Comparison of ENCODE assay signal across 8 cellular contexts in genomic region chr22:36374603-36375024, GRCh38. TPM values are rescaled to one million over a fixed set of nuclear protein-coding genes. Genes with fewer than 3 reads are reported as not detected.
DNase-seq lines count a peak whose midpoint lies in the region; ATAC-seq and TF ChIP-seq lines count a peak whose summit lies in the region.

No MANE protein-coding gene starts in this region.

- peaks cover 97% of the 10 kb centered on the region for H3K4me1 Mint-ChIP-seq in activated CD4-positive, alpha-beta memory T cell treated with anti-CD3 and anti-CD28 coated beads, Interleukin-2, amount 10 ng/mL, durations not matched to agents 7 days and 5 days

- H3K9me3 ChIP-seq in HUES48 (ENCODE audit: control insufficient read depth, insufficient read depth, low read length) = no peaks in the 10 kb centered on the region

- H3K27me3 Mint-ChIP-seq in activated CD4-positive, alpha-beta memory T cell treated with anti-CD3 and anti-CD28 coated beads, Interleukin-2, amount 10 ng/mL, durations not matched to agents 7 days and 5 days = no peaks in the 10 kb centered on the region

- H3K27ac Mint-ChIP-seq in activated CD4-positive, alpha-beta memory T cell treated with anti-CD3 and anti-CD28 coated beads, Interleukin-2, amount 10 ng/mL, durations not matched to agents 7 days and 5 days = peak overlapping the region; percentile 84

- ATAC-seq in GM18505 (IDR thresholded peaks at IDR 0.05; ENCODE audit: unreplicated experiment) (no peak), GM19395 (IDR thresholded peaks at IDR 0.05; ENCODE audit: unreplicated experiment) (no peak)

- POLR2A ChIA-PET in activated CD4-positive, alpha-beta memory T cell treated with anti-CD3 and anti-CD28 coated beads, Interleukin-2, amount 10 ng/mL, durations not matched to agents 7 days and 5 days (lab: Charles Lee) = interaction anchor here (1.2 to 14.4 kb wide), 4 partner anchors 12 to 46 kb away, joined by 4 to 262 read pairs (median 53); partner anchors contain the start of gene MYH9

- DNase-seq in activated CD4-positive, alpha-beta memory T cell treated with anti-CD3 and anti-CD28 coated beads, Interleukin-2, amount 10 ng/mL, durations not matched to agents 7 days and 5 days = peak; percentile 60
- DNase-seq in glomerular visceral epithelial cell (ENCODE audit: extremely low spot score) = peak; percentile 81
- DNase-seq in stimulated activated CD4-positive, alpha-beta T cell treated with anti-CD3 and anti-CD28 coated beads, TNF-alpha, amount 100 ng/mL, for 1 hour (ENCODE audit: low read depth in 3 of 3, low spot score in 1 of 3) = peak in 2 of 3 donors; percentile 44 to 47
- DNase-seq in GF-D8 (lab: John Stamatoyannopoulos, UW) = no peak
- no peak for DNase-seq in NCI-H1436 (lab: John Stamatoyannopoulos, UW)

- H3K4me3 Mint-ChIP-seq in activated CD4-positive, alpha-beta memory T cell treated with anti-CD3 and anti-CD28 coated beads, Interleukin-2, amount 10 ng/mL, durations not matched to agents 7 days and 5 days = peak overlapping the region; percentile 45

- H3K36me3 ChIP-seq in HUES48 (ENCODE audit: control insufficient read depth, insufficient read depth, low read length) = no peaks in the 10 kb centered on the region

- no peak overlapping the region for H3K4me3 ChIP-seq in HUES48 (ENCODE audit: low read depth, low read length)

- H3K4me1 ChIP-seq in HUES48 (ENCODE audit: control insufficient read depth, insufficient read depth, low read length) = peaks cover 35% of the 10 kb centered on the region

- H3K9ac ChIP-seq in HUES48 (ENCODE audit: low read depth, low read length) = no peak overlapping the region

- no peak for TF ChIP-seq POLR2A in GM18505 (IDR thresholded peaks at IDR 0.05; ENCODE audit: borderline replicate concordance, extremely low read depth, insufficient read depth, insufficient read length)

- no peaks in the 10 kb centered on the region for H3K9me3 Mint-ChIP-seq in activated CD4-positive, alpha-beta memory T cell treated with anti-CD3 and anti-CD28 coated beads, Interleukin-2, amount 10 ng/mL, durations not matched to agents 7 days and 5 days

- peak overlapping the region; percentile 31 for H3K27ac ChIP-seq in HUES48 (ENCODE audit: low read depth, low read length)

- no peaks in the 10 kb centered on the region for H3K27me3 ChIP-seq in HUES48 (ENCODE audit: control insufficient read depth, insufficient read depth, low read length)

- CTCF ChIA-PET in activated CD4-positive, alpha-beta memory T cell treated with anti-CD3 and anti-CD28 coated beads, Interleukin-2, amount 10 ng/mL, durations not matched to agents 7 days and 5 days (lab: Charles Lee) = interaction anchor here (1.0 to 5.4 kb wide), 5 partner anchors 10 to 96 kb away, joined by 3 to 31 read pairs (median 4); no protein-coding TSS in a partner anchor

- peaks cover 85% of the 10 kb centered on the region for H3K36me3 Mint-ChIP-seq in activated CD4-positive, alpha-beta memory T cell treated with anti-CD3 and anti-CD28 coated beads, Interleukin-2, amount 10 ng/mL, durations not matched to agents 7 days and 5 days (ENCODE audit: low read depth)

RNA-seq across cellular contexts. Expression of gene MYH9, which starts 13.2 kb away (rescaled TPM):
- total RNA-seq in activated CD4-positive, alpha-beta memory T cell treated with anti-CD3 and anti-CD28 coated beads, Interleukin-2, amount 10 ng/mL, durations not matched to agents 7 days and 5 days = 100 to 1,000 TPM; 840 to 865 TPM

Comparison
In these comparisons a context has a peak if more than half of its experiments do, and no peak if none do; other contexts are left out.
1. DNase-seq: peak in activated CD4-positive, alpha-beta memory T cell treated with anti-CD3 and anti-CD28 coated beads, Interleukin-2, amount 10 ng/mL, durations not matched to agents 7 days and 5 days (single experiment), glomerular visceral epithelial cell (single experiment) and stimulated activated CD4-positive, alpha-beta T cell treated with anti-CD3 and anti-CD28 coated beads, TNF-alpha, amount 100 ng/mL, for 1 hour (2 of 3); none in GF-D8 (single experiment) and NCI-H1436 (single experiment).